1 cellular context compared by ENCODE assay signal in genomic region chr20:1150218-1150617, GRCh38.
A peak's percentile ranks its signal among the peaks of the same experiment; 100 is the strongest.
TF ChIP-seq lines count a peak whose summit lies in the region.

No MANE protein-coding gene starts in this region.

TF ChIP-seq in HepG2, 621 proteins besides CTCF, POLR2A, EP300 and RAD21 (continued from another document and continues in another):
- TF ChIP-seq HOMEZ (CRISPR knock-in tag; IDR thresholded peaks at IDR 0.05; ENCODE audit: low read depth) (peak; percentile 99), FOXP1 (IDR thresholded peaks at IDR 0.05) (no peak), FOXP1 (CRISPR knock-in tag; IDR thresholded peaks at IDR 0.05) (0 out of 2 replicates have a peak, but pooled peaks have one; percentile 43), HNF1A (IDR thresholded peaks at IDR 0.05; ENCODE audit: low read depth) (no peak), HNF1A (CRISPR knock-in tag; IDR thresholded peaks at IDR 0.05; ENCODE audit: borderline replicate concordance) (no peak), TEAD3 (CRISPR knock-in tag; optimal IDR thresholded peaks at IDR 0.05; ENCODE audit: borderline replicate concordance) (peak; percentile 18), ATF3 (CRISPR knock-in tag; IDR thresholded peaks at IDR 0.05) (peak; percentile 61; the same call in 1 of the 2 replicates), ZUFSP (CRISPR knock-in tag; IDR thresholded peaks at IDR 0.05; ENCODE audit: borderline replicate concordance) (no peak), KIAA2018 (CRISPR knock-in tag; IDR thresholded peaks at IDR 0.05; ENCODE audit: borderline replicate concordance) (no peak), FUBP1 (CRISPR knock-in tag; IDR thresholded peaks at IDR 0.05; ENCODE audit: borderline replicate concordance) (no peak), ZNF12 (CRISPR knock-in tag; IDR thresholded peaks at IDR 0.05) (peak; percentile 30; the same call in 1 of the 2 replicates), ZNF740 (CRISPR knock-in tag; IDR thresholded peaks at IDR 0.05) (no peak), MEF2D (CRISPR knock-in tag; IDR thresholded peaks at IDR 0.05) (no peak), U2AF2 (IDR thresholded peaks at IDR 0.05; ENCODE audit: low read depth, low read length) (no peak), ZNF446 (CRISPR knock-in tag; IDR thresholded peaks at IDR 0.05) (no peak), ARID3A (IDR thresholded peaks at IDR 0.05; ENCODE audit: low read depth, low read length) (no peak), FOXJ3 (CRISPR knock-in tag; IDR thresholded peaks at IDR 0.05; ENCODE audit: borderline replicate concordance) (no peak), ZNF18 (CRISPR knock-in tag; IDR thresholded peaks at IDR 0.05; ENCODE audit: insufficient replicate concordance) (no peak), ZFP90 (CRISPR knock-in tag; IDR thresholded peaks at IDR 0.05; ENCODE audit: borderline replicate concordance) (peak; percentile 62; the same call in 1 of the 2 replicates), ZFP37 (CRISPR knock-in tag; IDR thresholded peaks at IDR 0.05; ENCODE audit: borderline replicate concordance) (no peak), SRSF9 (IDR thresholded peaks at IDR 0.05; ENCODE audit: borderline replicate concordance, insufficient read depth, low read depth, low read length, poor library complexity, severe bottlenecking) (no peak), BRCA1 (CRISPR knock-in tag; IDR thresholded peaks at IDR 0.05) (no peak), IRF2 (CRISPR knock-in tag; IDR thresholded peaks at IDR 0.05) (0 out of 2 replicates have a peak, but pooled peaks have one; percentile 38), KMT2A (CRISPR knock-in tag; IDR thresholded peaks at IDR 0.05) (no peak)
